Comparison of ENCODE assay signal across 8 cellular contexts in the genomic region with DNA sequence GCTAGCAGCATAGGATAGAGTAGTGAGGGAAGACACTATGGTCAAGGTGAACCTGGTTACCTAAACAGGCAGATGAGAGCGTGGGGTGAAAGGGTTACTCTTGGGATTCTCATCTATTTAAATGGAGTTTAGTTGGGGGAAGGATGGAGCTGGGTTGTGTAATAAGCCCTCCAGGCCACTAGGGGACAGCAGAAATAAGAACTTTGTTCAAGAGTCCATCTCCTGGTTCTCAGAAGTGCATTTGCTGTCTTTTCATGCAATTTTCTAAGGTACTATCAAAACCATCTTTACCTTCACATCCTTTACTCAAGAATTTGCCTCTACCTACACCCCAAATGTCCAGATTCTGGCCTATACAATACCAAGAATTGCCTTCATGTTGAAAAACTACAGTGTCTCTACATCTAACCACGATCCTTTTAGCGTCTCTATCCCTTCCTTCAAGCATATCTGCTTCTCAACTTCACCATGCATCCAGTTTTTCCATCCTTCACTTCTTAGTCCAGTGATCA. TPM values are rescaled to one million over a fixed set of nuclear protein-coding genes. Genes with fewer than 3 reads are reported as not detected.
A peak's percentile ranks its signal among the peaks of the same experiment; 100 is the strongest.
DNase-seq lines count a peak whose midpoint lies in the region; ATAC-seq and TF ChIP-seq lines count a peak whose summit lies in the region.

No MANE protein-coding gene starts in this region.

- H3K27ac ChIP-seq in breast epithelium: no peak overlapping the region
- H3K27ac ChIP-seq in OCI-LY3 (ENCODE audit: low read length): no peak overlapping the region
- no peak overlapping the region for H3K27ac ChIP-seq in colonic mucosa
- no peak overlapping the region for H3K27ac ChIP-seq in substantia nigra (ENCODE audit: low read depth, low read length, poor library complexity, severe bottlenecking)

- H3K36me3 ChIP-seq in breast epithelium (no peaks in the 10 kb centered on the region), OCI-LY3 (replicated peaks; ENCODE audit: low read depth, low read length) (no peaks in the 10 kb centered on the region), colonic mucosa (no peaks in the 10 kb centered on the region)

- H3K4me3 Mint-ChIP-seq in MCF 10A (ENCODE audit: unreplicated experiment): no peak overlapping the region

- H3K4me3 ChIP-seq in breast epithelium: no peak overlapping the region
- H3K4me3 ChIP-seq in OCI-LY3 (ENCODE audit: low read length): no peak overlapping the region
- H3K4me3 ChIP-seq in colonic mucosa: no peak overlapping the region

- no peaks in the 10 kb centered on the region for H4K20me1 ChIP-seq in OCI-LY3 (ENCODE audit: insufficient read depth, low read length)

- DNase-seq in MCF 10A (ENCODE audit: unreplicated experiment) (no peak), breast epithelium (ENCODE audit: low spot score in 2 of 2) (no peak), colonic mucosa (no peak), substantia nigra (lab: John Stamatoyannopoulos, UW) (no peak), nucleus accumbens (lab: John Stamatoyannopoulos, UW) (no peak), left colon (no peak)
- DNase-seq in stimulated activated naive CD4-positive, alpha-beta T cell treated with Interleukin-2 at 50 U/mL for 16 hours (lab: John Stamatoyannopoulos, UW): peak; percentile 25

- peak overlapping the region; percentile 88 for H2AFZ ChIP-seq in OCI-LY3 (ENCODE audit: low read depth, low read length)

- H3K36me3 Mint-ChIP-seq in MCF 10A (ENCODE audit: insufficient read depth, unreplicated experiment): no peaks in the 10 kb centered on the region

- H3K27me3 Mint-ChIP-seq in MCF 10A (ENCODE audit: insufficient read depth, unreplicated experiment): peaks cover 18% of the 10 kb centered on the region

- H3K4me1 ChIP-seq in breast epithelium (no peaks in the 10 kb centered on the region), OCI-LY3 (ENCODE audit: low read length) (peaks cover 26% of the 10 kb centered on the region), colonic mucosa (no peaks in the 10 kb centered on the region)

- H3K9ac ChIP-seq in OCI-LY3 (ENCODE audit: low read length) (no peak overlapping the region), colonic mucosa (ENCODE audit: low read depth in 2 of 2, low read length in 2 of 2) (no peak overlapping the region)

- intact Hi-C loops in MCF 10A (cut with micrococcal nuclease): no loop called here
- intact Hi-C loops in breast epithelium (cut with DNase I; ENCODE audit: low total_unique reads): no loop called here
- intact Hi-C loops in colonic mucosa (cut with DNase I): no loop called here
- intact Hi-C loops in left colon (cut with DNase I, micrococcal nuclease): no loop called here

- no peaks in the 10 kb centered on the region for H3K4me1 Mint-ChIP-seq in MCF 10A (ENCODE audit: insufficient read depth, unreplicated experiment)

- CTCF ChIA-PET in MCF 10A (lab: Yijun Ruan, JAX): interaction anchor here (0.6 to 7.8 kb wide), 10 partner anchors 8 to 367 kb away, joined by 3 to 77 read pairs (median 4); a partner anchor contains a TSS

- no TSS peak for BruUV-seq in MCF 10A (replicated peaks; lab: Mats Ljungman, UMichigan)

- H3K9me3 Mint-ChIP-seq in MCF 10A (ENCODE audit: unreplicated experiment): peaks cover 8% of the 10 kb centered on the region

- no peak for ATAC-seq in left colon

- no peaks in the 10 kb centered on the region for H3K79me2 ChIP-seq in OCI-LY3 (ENCODE audit: low read length)

- H3K9me3 ChIP-seq in breast epithelium (no peaks in the 10 kb centered on the region), OCI-LY3 (ENCODE audit: insufficient read depth, low read length) (no peaks in the 10 kb centered on the region), colonic mucosa (no peaks in the 10 kb centered on the region)

- H3K27me3 ChIP-seq in breast epithelium (no peaks in the 10 kb centered on the region), OCI-LY3 (ENCODE audit: low read depth, low read length) (peaks cover 2% of the 10 kb centered on the region; the same call in 1 of the 2 replicates), colonic mucosa (no peaks in the 10 kb centered on the region)

- no peak overlapping the region for H3K27ac Mint-ChIP-seq in MCF 10A (ENCODE audit: low read depth, unreplicated experiment)

- H3K4me2 ChIP-seq in OCI-LY3 (ENCODE audit: low read length): peak overlapping the region; percentile 2; the same call in 1 of the 2 replicates

- POLR2A ChIA-PET in MCF 10A (lab: Yijun Ruan, JAX): no interaction called here

- TF ChIP-seq POLR2A in breast epithelium (IDR thresholded peaks at IDR 0.05): no peak

- TF ChIP-seq CTCF in MCF 10A (IDR thresholded peaks at IDR 0.05; ENCODE audit: unreplicated experiment) (peak; percentile 45), breast epithelium (IDR thresholded peaks at IDR 0.05) (no peak), OCI-LY3 (IDR thresholded peaks at IDR 0.05; ENCODE audit: low read depth, low read length) (peak; percentile 72), colonic mucosa (IDR thresholded peaks at IDR 0.05) (peak; percentile 14)

RNA-seq across cellular contexts. Expression of a gene that starts 28.0 kb away (rescaled TPM):
- total RNA-seq in MCF 10A (2022) (not detected in 2 replicates), breast epithelium (1 to 10 TPM in 1 of 3 donors, under 1 TPM in 2; 0.64 to 1.8 (median 0.98) TPM), colonic mucosa (1 to 10 TPM in 1 of 2 donors, under 1 TPM in 1; 0.69 to 1.2 TPM), left colon (1 to 10 TPM in 1 of 2 donors, under 1 TPM in 1; 0.92 to 2.0 TPM)

RNA-seq across cellular contexts. Expression of a gene that starts 39.5 kb away (rescaled TPM):
- total RNA-seq in MCF 10A (2022) (not detected in 2 replicates), breast epithelium (10 to 100 TPM in 1 of 3 donors, 1 to 10 TPM in 2; 2.3 to 17.0 (median 9.8) TPM), colonic mucosa (1 to 10 TPM; 1.3 to 3.0 TPM), left colon (1 to 10 TPM; 2.1 to 6.2 TPM)

Comparison
In these comparisons a context has a peak if more than half of its experiments do, and no peak if none do; other contexts are left out.
1. CTCF ChIP-seq: peak in MCF 10A (single experiment), OCI-LY3 (single experiment) and colonic mucosa (single experiment); none in breast epithelium (0 of 3).